In genomic region chr16:27400751-27401620, GRCh38 we compare ENCODE assay signal across 11 cellular contexts. TPM values are rescaled to one million over a fixed set of nuclear protein-coding genes. Genes with fewer than 3 reads are reported as not detected.
A peak's percentile ranks its signal among the peaks of the same experiment; 100 is the strongest.
DNase-seq lines count a peak whose midpoint lies in the region; ATAC-seq and TF ChIP-seq lines count a peak whose summit lies in the region.
"Had no signal": no experiment of that assay in that cellular context is flagged by ENCODE, and none has a peak within 500 bp of the region (broad histone marks: within the 10 kb centered on the region; RNA-seq: fewer than 3 reads in every experiment).

No MANE protein-coding gene starts in this region.

- no peak for TF ChIP-seq CTCF in CD4-positive, alpha-beta T cell (IDR thresholded peaks at IDR 0.05)
- no peak for TF ChIP-seq CTCF in A673 (conservative IDR thresholded peaks at IDR 0.05; ENCODE audit: low read depth, low read length)

- H3K9me3 Mint-ChIP-seq in CD4-positive, alpha-beta T cell, result no peaks in the 10 kb centered on the region
- no peaks in the 10 kb centered on the region for H3K9me3 Mint-ChIP-seq in activated naive CD8-positive, alpha-beta T cell (ENCODE audit: low read depth)

- intact Hi-C loops in CD4-positive, alpha-beta T cell (cut with DNase I, micrococcal nuclease), result loop anchor here in 1 of 2 experiments (5.0 kb wide), 1 partner anchor 34 kb away; no protein-coding TSS in a partner anchor
- intact Hi-C loops in A673 (cut with micrococcal nuclease; ENCODE audit: unreplicated experiment), result no loop called here

- peaks cover 7% of the 10 kb centered on the region for H3K4me1 ChIP-seq in A673 (ENCODE audit: insufficient read depth, low read length, poor library complexity, severe bottlenecking)

- H3K27me3 ChIP-seq in CD4-positive, alpha-beta T cell (ENCODE audit: control insufficient read depth, insufficient read depth, low read length), result no peaks in the 10 kb centered on the region
- H3K27me3 ChIP-seq in A673 (replicated peaks; ENCODE audit: insufficient read depth, low read depth, low read length, poor library complexity), result no peaks in the 10 kb centered on the region
- H3K27me3 ChIP-seq: ovary had no signal

- CTCF ChIA-PET in CD4-positive, alpha-beta T cell (lab: Charles Lee), result interaction anchor here (1.0 to 3.6 kb wide), 9 partner anchors 20 to 221 kb away, joined by 3 to 18 read pairs (median 5); no protein-coding TSS in a partner anchor
- CTCF ChIA-PET in A673 (lab: Charles Lee), result no interaction called here

- H3K4me3 ChIP-seq in A673 (ENCODE audit: low read depth, low read length, poor library complexity, severe bottlenecking), result no peak overlapping the region
- H3K4me3 ChIP-seq: ovary had no signal

- H3K27ac ChIP-seq in CD4-positive, alpha-beta T cell (ENCODE audit: low read depth, low read length), result no peak overlapping the region
- no peak overlapping the region for H3K27ac ChIP-seq in A673 (ENCODE audit: low read depth, low read length, poor library complexity, severe bottlenecking)
- H3K27ac ChIP-seq: ovary had no signal

- H3K4me3 Mint-ChIP-seq in CD4-positive, alpha-beta T cell, result peak overlapping the region; percentile 98
- peak overlapping the region; percentile 98 for H3K4me3 Mint-ChIP-seq in activated naive CD8-positive, alpha-beta T cell

- peak overlapping the region; percentile 90 for H3K27ac Mint-ChIP-seq in CD4-positive, alpha-beta T cell
- H3K27ac Mint-ChIP-seq in activated naive CD8-positive, alpha-beta T cell, result peak overlapping the region; percentile 91

- ATAC-seq in CD4-positive, alpha-beta T cell (ENCODE audit: poor library complexity), result no peak
- ATAC-seq in GM21529 (IDR thresholded peaks at IDR 0.05; ENCODE audit: unreplicated experiment), result no peak

- H3K4me1 Mint-ChIP-seq in CD4-positive, alpha-beta T cell (ENCODE audit: low read depth), result peaks cover 69% of the 10 kb centered on the region
- H3K4me1 Mint-ChIP-seq in activated naive CD8-positive, alpha-beta T cell (ENCODE audit: low read depth), result peaks cover 37% of the 10 kb centered on the region

- H3K36me3 Mint-ChIP-seq in CD4-positive, alpha-beta T cell (ENCODE audit: low read depth), result peaks cover 27% of the 10 kb centered on the region
- peaks cover 8% of the 10 kb centered on the region for H3K36me3 Mint-ChIP-seq in activated naive CD8-positive, alpha-beta T cell

- BruUV-seq in A673 (replicated peaks; lab: Mats Ljungman, UMichigan), result no TSS peak

- DNase-seq in CD4-positive, alpha-beta T cell, result no peak
- peak; percentile 46 for DNase-seq in HT1080 (ENCODE audit: low read depth)
- peak; percentile 67 for DNase-seq in myocyte (ENCODE audit: low read depth)
- no peak for DNase-seq in activated gamma-delta T cell (lab: John Stamatoyannopoulos, UW)
- DNase-seq in A673 (ENCODE audit: low spot score), result no peak
- DNase-seq in amygdala (lab: John Stamatoyannopoulos, UW), result no peak
- DNase-seq: ovary, SHP77 had no signal

- POLR2A ChIA-PET in CD4-positive, alpha-beta T cell (lab: Charles Lee), result interaction anchor here (0.8 to 9.2 kb wide), 17 partner anchors 10 to 232 kb away, joined by 3 to 134 read pairs (median 7); partner anchors contain the start of genes GTF3C1, KATNIP and KDM8
- POLR2A ChIA-PET in A673 (lab: Charles Lee; ENCODE audit: low non-redundant PET), result interaction anchor here (0.6 kb wide), 1 partner anchor 1073 kb away, joined by 3 read pairs; no protein-coding TSS in a partner anchor

- no peaks in the 10 kb centered on the region for H3K9me3 ChIP-seq in CD4-positive, alpha-beta T cell (ENCODE audit: control insufficient read depth, low read length)
- no peaks in the 10 kb centered on the region for H3K9me3 ChIP-seq in A673 (ENCODE audit: low read depth, low read length, poor library complexity, severe bottlenecking)
- H3K9me3 ChIP-seq: ovary had no signal

- H3K36me3 ChIP-seq in A673 (ENCODE audit: insufficient read depth, low read length, poor library complexity, severe bottlenecking), result no peaks in the 10 kb centered on the region
- H3K36me3 ChIP-seq: heart left ventricle, ovary had no signal

- no peaks in the 10 kb centered on the region for H3K27me3 Mint-ChIP-seq in CD4-positive, alpha-beta T cell
- H3K27me3 Mint-ChIP-seq in activated naive CD8-positive, alpha-beta T cell, result no peaks in the 10 kb centered on the region

RNA-seq across cellular contexts. Expression of gene IL21R, which starts 1.0 kb away (rescaled TPM):
- total RNA-seq in CD4-positive, alpha-beta T cell, result 10 to 100 TPM; 34.5 to 34.8 TPM
- 0.67 and 0.80 TPM in 2 replicates for total RNA-seq in HT1080 (2014; rRNA removed; shearing (Covaris generic))
- 2.5 TPM in 2 replicates for polyA plus RNA-seq in HT1080 (2015; cell fraction: cytosol; rRNA removed)
- polyA plus RNA-seq in HT1080 (2015; cell fraction: nucleus; rRNA removed), result 2.3 and 2.6 TPM in 2 replicates
- total RNA-seq in myocyte (2.0 and 3.2 TPM in 2 replicates), A673 (2021) (0.19 and 0.39 TPM in 2 replicates)
- 0.90 TPM for polyA plus RNA-seq in myocyte (2012)

Comparison
In these comparisons a context has a peak if more than half of its experiments do, and no peak if none do; other contexts are left out.
1. DNase-seq: peak in HT1080 (single experiment) and myocyte (single experiment); none in CD4-positive, alpha-beta T cell (0 of 10), activated gamma-delta T cell (single experiment), A673 (single experiment) and amygdala (0 of 56).